In the genomic region with DNA sequence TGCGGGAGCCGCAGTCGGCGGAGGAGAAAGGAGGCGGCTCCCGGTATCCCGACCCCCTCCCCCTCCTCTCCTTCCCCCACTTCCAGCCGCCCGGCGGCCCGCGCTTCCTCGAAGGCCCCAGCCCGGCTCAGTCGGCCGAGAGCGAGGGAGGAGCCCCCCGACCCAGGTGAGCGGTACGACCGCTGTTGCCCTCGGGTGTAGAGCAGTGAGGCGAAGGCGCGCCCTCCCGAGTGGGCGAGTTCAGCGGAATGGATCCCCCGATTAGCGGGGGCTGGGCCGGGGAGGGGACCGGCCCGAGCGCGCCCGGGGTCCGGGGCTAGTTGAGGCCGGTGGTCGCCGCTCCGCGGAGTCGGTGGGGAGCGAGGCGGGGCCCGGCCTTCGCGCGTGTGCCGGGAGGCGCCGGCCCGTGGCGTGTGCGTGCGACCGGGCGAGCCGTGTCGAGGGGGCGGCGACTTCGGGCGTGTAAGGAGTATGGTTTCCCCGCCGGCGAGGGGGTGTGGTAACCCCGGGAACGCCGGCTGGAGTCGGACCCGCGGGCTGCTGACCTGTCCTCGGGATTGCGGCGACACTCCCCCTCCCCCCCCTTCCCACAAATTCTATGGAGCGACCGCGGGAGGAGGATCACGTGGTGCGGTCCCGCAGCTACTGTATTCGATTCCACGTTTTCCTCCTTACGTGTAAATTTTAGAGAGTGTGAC, we compare ENCODE assay signal across 8 cellular contexts. TPM values are rescaled to one million over a fixed set of nuclear protein-coding genes. Genes with fewer than 3 reads are reported as not detected.
DNase-seq lines count a peak whose midpoint lies in the region; ATAC-seq, FAIRE-seq and TF ChIP-seq lines count a peak whose summit lies in the region.

No MANE protein-coding gene starts in this region.

- H3K9me3 ChIP-seq in Panc1 (ENCODE audit: control insufficient read depth, insufficient read depth, low read depth, low read length) (no peaks in the 10 kb centered on the region), pancreas (no peaks in the 10 kb centered on the region)

- ATAC-seq in GM18498 (IDR thresholded peaks at IDR 0.05; ENCODE audit: unreplicated experiment) (peak; percentile 39), HG02970 (IDR thresholded peaks at IDR 0.05; ENCODE audit: low FRiP score, unreplicated experiment) (peak; percentile 21), Panc1 (peak; percentile 71), Right ventricle myocardium superior (ENCODE audit: poor library complexity) (peak; percentile 80), pancreas (peak; percentile 64 to 74 (median 67))

- WGBS in pancreas, 2 donors, result 0% methylated on average over 47 to 85 of the region's 85 CpGs

- H3K4me3 ChIP-seq in Panc1 (ENCODE audit: low read depth in 2 of 2, low read length in 2 of 2), result peak overlapping the region; percentile 64 to 73
- peak overlapping the region; percentile 78 to 99 (median 93) for H3K4me3 ChIP-seq in pancreas

- in situ Hi-C loops in Panc1 (cut with HindIII; ENCODE audit: low pct_unique_long_range_greater_than_20kb, low sequenced_read_pairs), result no loop called here

- H3K27ac Mint-ChIP-seq in activated naive CD4-positive, alpha-beta T cell treated with anti-CD3 and anti-CD28 coated beads, Interleukin-2, amount 10 ng/mL, durations not matched to agents 7 days and 5 days, result no peak overlapping the region

- intact Hi-C loops in Panc1 (cut with micrococcal nuclease; ENCODE audit: unreplicated experiment), result no loop called here
- intact Hi-C loops in Right ventricle myocardium superior (cut with DNase I), result no loop called here
- intact Hi-C loops in pancreas (cut with DNase I), result no loop called here

- CTCF ChIA-PET in Panc1 (lab: Charles Lee), result interaction anchor here (0.6 kb wide), 1 partner anchor 272 kb away, joined by 3 read pairs; no protein-coding TSS in a partner anchor
- CTCF ChIA-PET in activated naive CD4-positive, alpha-beta T cell treated with anti-CD3 and anti-CD28 coated beads, Interleukin-2, amount 10 ng/mL, durations not matched to agents 7 days and 5 days (lab: Charles Lee), result no interaction called here

- no TSS peak for BruUV-seq in Panc1 (replicated peaks; lab: Mats Ljungman, UMichigan)

- H3K9me3 Mint-ChIP-seq in activated naive CD4-positive, alpha-beta T cell treated with anti-CD3 and anti-CD28 coated beads, Interleukin-2, amount 10 ng/mL, durations not matched to agents 7 days and 5 days, result no peaks in the 10 kb centered on the region

- peaks cover 34% of the 10 kb centered on the region for H3K27me3 Mint-ChIP-seq in activated naive CD4-positive, alpha-beta T cell treated with anti-CD3 and anti-CD28 coated beads, Interleukin-2, amount 10 ng/mL, durations not matched to agents 7 days and 5 days

- no peak for TF ChIP-seq CTCF in Panc1 (IDR thresholded peaks at IDR 0.05)
- no peak for TF ChIP-seq CTCF in pancreas (IDR thresholded peaks at IDR 0.05)

- H3K27ac ChIP-seq in Panc1 (ENCODE audit: low read length), result peak overlapping the region; percentile 63
- peak overlapping the region; percentile 55 to 75 (median 71) for H3K27ac ChIP-seq in pancreas

- peak overlapping the region; percentile 92 for H3K4me3 Mint-ChIP-seq in activated naive CD4-positive, alpha-beta T cell treated with anti-CD3 and anti-CD28 coated beads, Interleukin-2, amount 10 ng/mL, durations not matched to agents 7 days and 5 days

- H3K4me1 Mint-ChIP-seq in activated naive CD4-positive, alpha-beta T cell treated with anti-CD3 and anti-CD28 coated beads, Interleukin-2, amount 10 ng/mL, durations not matched to agents 7 days and 5 days, result peaks cover 17% of the 10 kb centered on the region

- H3K27me3 ChIP-seq in Panc1 (ENCODE audit: control insufficient read depth, insufficient read depth, low read length), result no peaks in the 10 kb centered on the region
- H3K27me3 ChIP-seq in pancreas, result no peaks in the 10 kb centered on the region

- no peak for FAIRE-seq in pancreas (lab: Jason Lieb, UNC)

- no peaks in the 10 kb centered on the region; the same call in 1 of the 2 replicates for H3K36me3 ChIP-seq in Panc1 (ENCODE audit: control insufficient read depth, insufficient read depth, low read length)
- H3K36me3 ChIP-seq in pancreas, result no peaks in the 10 kb centered on the region

- H3K4me1 ChIP-seq in Panc1 (ENCODE audit: control insufficient read depth, insufficient read depth, low read length), result peaks cover 5% of the 10 kb centered on the region; the same call in 1 of the 2 replicates
- peaks cover 3 to 20% (median 7%) of the 10 kb centered on the region in 3 donors for H3K4me1 ChIP-seq in pancreas

- DNase-seq in Panc1 (ENCODE audit: low read depth, low spot score) (no peak), Right ventricle myocardium superior (peak; percentile 83), pancreas (peak; percentile 42 to 82 (median 56)), GOT3 (lab: John Stamatoyannopoulos, UW) (no peak)
- DNase-seq in activated naive CD4-positive, alpha-beta T cell treated with anti-CD3 and anti-CD28 coated beads, Interleukin-2, amount 10 ng/mL, durations not matched to agents 7 days and 5 days, result peak; percentile 60
- no peak for DNase-seq in NK-92 treated with Interleukin-12 subunit alpha and Interleukin-12 subunit beta, amount 100 ng/mL, for 24 hours (lab: John Stamatoyannopoulos, UW)

- peaks cover 1% of the 10 kb centered on the region for H3K36me3 Mint-ChIP-seq in activated naive CD4-positive, alpha-beta T cell treated with anti-CD3 and anti-CD28 coated beads, Interleukin-2, amount 10 ng/mL, durations not matched to agents 7 days and 5 days

- POLR2A ChIA-PET in Panc1 (lab: Charles Lee), result no interaction called here

RNA-seq across cellular contexts. Expression of a gene that starts 0.5 kb away (rescaled TPM):
- total RNA-seq in Panc1 (2021; ENCODE audit: unreplicated experiment), result 17.1 TPM
- 8.7 TPM for polyA plus RNA-seq in Panc1 (2012; ENCODE audit: insufficient read length)
- 11.0 TPM for total RNA-seq in Right ventricle myocardium superior
- 10 to 100 TPM in 1 of 6 donors, 1 to 10 TPM in 5; 5.1 to 12.4 (median 8.4) TPM for total RNA-seq in pancreas
- polyA plus RNA-seq in pancreas, result 10 to 100 TPM; 32.9 to 46.2 TPM

RNA-seq across cellular contexts. Expression of a gene that starts 35.7 kb away (rescaled TPM):
- total RNA-seq in Panc1 (2021; ENCODE audit: unreplicated experiment) (not detected), Right ventricle myocardium superior (45.9 TPM), pancreas (10 to 100 TPM in 3 of 6 donors, 1 to 10 TPM in 1, under 1 TPM in 2; 0.19 to 14.7 (median 6.4) TPM)
- not detected for polyA plus RNA-seq in Panc1 (2012; ENCODE audit: insufficient read length)
- 1 to 10 TPM; 3.5 to 5.7 TPM for polyA plus RNA-seq in pancreas

Comparison
In these comparisons a context has a peak if more than half of its experiments do, and no peak if none do; other contexts are left out.
1. ATAC-seq: peak in every context shown above with its lines; median percentile 80 in Right ventricle myocardium superior; 71 in Panc1; 67 in pancreas; 39 in GM18498; 21 in HG02970.
2. DNase-seq: peak in activated naive CD4-positive, alpha-beta T cell treated with anti-CD3 and anti-CD28 coated beads, Interleukin-2, amount 10 ng/mL, durations not matched to agents 7 days and 5 days (single experiment), Right ventricle myocardium superior (single experiment) and pancreas (6 of 6); none in Panc1 (single experiment), GOT3 (single experiment) and NK-92 treated with Interleukin-12 subunit alpha and Interleukin-12 subunit beta, amount 100 ng/mL, for 24 hours (single experiment).